In the genomic region with DNA sequence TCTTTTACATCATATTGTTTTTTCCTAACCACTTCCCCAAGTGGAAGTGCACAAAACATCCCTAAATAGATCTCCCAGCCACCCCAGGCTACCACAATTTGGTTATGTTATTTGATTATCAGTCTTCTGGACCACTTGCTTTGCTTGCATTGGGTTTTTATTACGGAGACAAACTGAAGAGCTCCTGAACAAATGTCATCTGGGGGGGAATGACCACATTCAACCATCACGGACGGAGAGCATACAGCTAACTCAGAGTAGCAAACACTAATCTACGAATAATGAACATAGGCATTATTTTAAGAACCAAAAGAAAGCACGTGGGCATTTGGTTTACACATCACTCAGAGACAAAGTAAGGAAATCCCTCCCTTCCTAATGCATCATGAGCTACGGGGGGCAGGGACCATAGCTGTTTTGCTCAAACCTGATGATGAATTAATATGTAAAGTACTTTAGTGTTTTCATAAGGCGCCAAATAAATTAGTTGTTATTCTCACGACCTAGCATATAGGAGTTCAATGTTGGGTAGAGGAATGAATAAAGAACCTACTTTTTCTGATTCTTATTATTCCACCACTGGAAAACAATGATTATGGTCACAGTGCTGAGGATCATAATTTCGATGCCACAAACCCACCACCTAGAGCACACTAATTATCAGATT, we compare ENCODE assay signal across 8 cellular contexts. TPM values are rescaled to one million over a fixed set of nuclear protein-coding genes. Genes with fewer than 3 reads are reported as not detected.
A peak's percentile ranks its signal among the peaks of the same experiment; 100 is the strongest.
DNase-seq lines count a peak whose midpoint lies in the region; ATAC-seq and FAIRE-seq lines count a peak whose summit lies in the region.

No MANE protein-coding gene starts in this region.

- no peaks in the 10 kb centered on the region for H3K36me3 ChIP-seq in stomach smooth muscle (ENCODE audit: control insufficient read depth in 2 of 2, insufficient read depth in 2 of 2, low read length in 2 of 2)

- peaks cover 16% of the 10 kb centered on the region for H3K4me1 ChIP-seq in stomach smooth muscle (ENCODE audit: control insufficient read depth, insufficient read depth, low read length)

- H3K4me3 Mint-ChIP-seq in immature natural killer cell, result peak overlapping the region; percentile 90 to 97 (median 92)

- DNase-seq in EL, result peak; percentile 33
- peak; percentile 35 for DNase-seq in LHCN-M2 (ENCODE audit: low read depth)
- peak in 2 of 3 donors; percentile 25 to 27 for DNase-seq in immature natural killer cell
- DNase-seq in HTR-8/SVneo (ENCODE audit: insufficient read length, low spot score), result no peak
- no peak for DNase-seq in NCI-H2171 (lab: John Stamatoyannopoulos, UW)

- H3K36me3 Mint-ChIP-seq in immature natural killer cell, result no peaks in the 10 kb centered on the region

- H3K4me1 Mint-ChIP-seq in immature natural killer cell, result peaks cover 46% of the 10 kb centered on the region in 2 donors

- H3K9me3 ChIP-seq in stomach smooth muscle (ENCODE audit: control insufficient read depth in 2 of 2, low read length in 2 of 2), result no peaks in the 10 kb centered on the region

- H3K27me3 ChIP-seq in stomach smooth muscle (ENCODE audit: control insufficient read depth in 1 of 2, insufficient read depth in 2 of 2, low read length in 2 of 2), result no peaks in the 10 kb centered on the region

- no peak for FAIRE-seq in HTR-8/SVneo (lab: Jason Lieb, UNC)

- H3K9ac ChIP-seq in stomach smooth muscle (ENCODE audit: low read length in 2 of 2), result peak overlapping the region; percentile 42 to 75

- H3K27ac ChIP-seq in angular gyrus (ENCODE audit: low read depth, low read length), result peak overlapping the region; percentile 46
- peak overlapping the region; percentile 73 for H3K27ac ChIP-seq in stomach smooth muscle (ENCODE audit: low read length)

- peaks cover 5 to 20% (median 9%) of the 10 kb centered on the region in 3 donors for H3K27me3 Mint-ChIP-seq in immature natural killer cell (ENCODE audit: low read depth in 3 of 3)

- H3K27ac Mint-ChIP-seq in immature natural killer cell, result peak overlapping the region; percentile 66 to 97 (median 94)

- H3K9me3 Mint-ChIP-seq in immature natural killer cell, result no peaks in the 10 kb centered on the region

- peak overlapping the region; percentile 73 to 78 for H3K4me3 ChIP-seq in stomach smooth muscle (ENCODE audit: low read length in 2 of 2)

- no peak for ATAC-seq in HG02852 (IDR thresholded peaks at IDR 0.05; ENCODE audit: unreplicated experiment)

RNA-seq across cellular contexts. Expression of gene TMEM156, which starts 11.6 kb away (rescaled TPM):
- total RNA-seq in LHCN-M2 (2014; rRNA removed), result 0.77 and 0.86 TPM in 2 replicates
- polyA plus RNA-seq in LHCN-M2 (2012), result 0.70 TPM
- polyA plus RNA-seq in immature natural killer cell, result 10 to 100 TPM; 16.3 to 31.9 (median 26.4) TPM

RNA-seq across cellular contexts. Expression of gene KLHL5, which starts 18.2 kb away (rescaled TPM):
- 48.6 and 52.1 TPM in 2 replicates for total RNA-seq in LHCN-M2 (2014; rRNA removed)
- 54.3 TPM for polyA plus RNA-seq in LHCN-M2 (2012)
- polyA plus RNA-seq in immature natural killer cell, result 1 to 10 TPM; 5.5 to 8.9 (median 8.9) TPM

Comparison
In these comparisons a context has a peak if more than half of its experiments do, and no peak if none do; other contexts are left out.
1. DNase-seq: peak in EL (single experiment), LHCN-M2 (single experiment) and immature natural killer cell (2 of 3); none in HTR-8/SVneo (single experiment) and NCI-H2171 (single experiment).